9 cellular contexts compared by ENCODE assay signal in genomic region chr6:106513813-106514212, GRCh38.
DNase-seq lines count a peak whose midpoint lies in the region; ATAC-seq, FAIRE-seq and TF ChIP-seq lines count a peak whose summit lies in the region.
"Had no signal": no experiment of that assay in that cellular context is flagged by ENCODE, and none has a peak within 500 bp of the region (broad histone marks: within the 10 kb centered on the region; RNA-seq: fewer than 3 reads in every experiment).

No MANE protein-coding gene starts in this region.

- H3K9ac ChIP-seq in Loucy (ENCODE audit: low read depth, low read length, poor library complexity, severe bottlenecking), result peak overlapping the region; percentile 93

- peaks cover 76% of the 10 kb centered on the region for H3K79me2 ChIP-seq in DOHH2 (ENCODE audit: control insufficient read depth, low read length)
- H3K79me2 ChIP-seq in Loucy (ENCODE audit: insufficient read depth, low read length), result peaks cover 36% of the 10 kb centered on the region

- H3K4me2 ChIP-seq in DOHH2 (ENCODE audit: low read length) (peak overlapping the region; percentile 78), Loucy (ENCODE audit: low read depth, low read length, poor library complexity, severe bottlenecking) (peak overlapping the region; percentile 98)

- FAIRE-seq in bronchial epithelial cell (lab: Jason Lieb, UNC), result no peak
- FAIRE-seq in RCC 7860 (lab: Jason Lieb, UNC), result no peak

- H3F3A ChIP-seq in DOHH2 (ENCODE audit: control insufficient read depth, insufficient read depth) (peaks cover 28% of the 10 kb centered on the region), Loucy (ENCODE audit: low read depth) (peaks cover 9% of the 10 kb centered on the region)

- peaks cover 34% of the 10 kb centered on the region for H3K36me3 ChIP-seq in DOHH2 (ENCODE audit: control insufficient read depth, low read length)
- no peaks in the 10 kb centered on the region for H3K36me3 ChIP-seq in Loucy (ENCODE audit: insufficient read depth, low read length)
- H3K36me3 ChIP-seq in bronchial epithelial cell (ENCODE audit: control insufficient read depth, insufficient read depth, low read length), result peaks cover 11% of the 10 kb centered on the region
- H3K36me3 ChIP-seq in neutrophil, result no peaks in the 10 kb centered on the region

- TF ChIP-seq CTCF in DOHH2 (IDR thresholded peaks at IDR 0.05; ENCODE audit: low read depth, low read length, poor library complexity, severe bottlenecking), result no peak
- TF ChIP-seq CTCF in Loucy (conservative IDR thresholded peaks at IDR 0.05; ENCODE audit: low read length), result no peak
- TF ChIP-seq CTCF in bronchial epithelial cell (IDR thresholded peaks at IDR 0.05; ENCODE audit: insufficient read depth, low read length, severe bottlenecking), result no peak
- no peak for TF ChIP-seq CTCF in neutrophil (IDR thresholded peaks at IDR 0.05)

- no peak overlapping the region; the same call in 1 of the 2 replicates for H2AFZ ChIP-seq in Loucy (ENCODE audit: low read length)

- H3K27me3 ChIP-seq in DOHH2 (ENCODE audit: control insufficient read depth, low read length), result no peaks in the 10 kb centered on the region
- no peaks in the 10 kb centered on the region for H3K27me3 ChIP-seq in Loucy (ENCODE audit: insufficient read depth, low read length, poor library complexity, severe bottlenecking)
- no peaks in the 10 kb centered on the region for H3K27me3 ChIP-seq in bronchial epithelial cell (ENCODE audit: control insufficient read depth, insufficient read depth, low read length)
- H3K27me3 ChIP-seq in neutrophil, result no peaks in the 10 kb centered on the region

- ATAC-seq in HG03039 (IDR thresholded peaks at IDR 0.05; ENCODE audit: unreplicated experiment), result no peak

- H3K4me1 ChIP-seq in DOHH2 (ENCODE audit: control insufficient read depth, low read length) (peaks cover 60% of the 10 kb centered on the region), Loucy (ENCODE audit: insufficient read depth, low read length, poor library complexity, severe bottlenecking) (peaks cover 66% of the 10 kb centered on the region), neutrophil (ENCODE audit: control insufficient read depth in 1 of 2, insufficient read depth in 1 of 2, low read depth in 1 of 2, low read length in 1 of 2) (peaks cover 85 to 86% of the 10 kb centered on the region in 2 experiments)

- DNase-seq in bronchial epithelial cell (ENCODE audit: low read depth) (peak; percentile 42), NCI-H526 treated with DMSO at 0.1 percent for 48 hours (lab: John Stamatoyannopoulos, UW) (no peak), RCC 7860 (ENCODE audit: low spot score) (no peak), superior temporal gyrus (ENCODE audit: extremely low spot score) (no peak)
- DNase-seq: NCI-H1105 had no signal

- H4K20me1 ChIP-seq in DOHH2 (ENCODE audit: control insufficient read depth, insufficient read depth, low read depth, low read length) (no peaks in the 10 kb centered on the region), Loucy (ENCODE audit: insufficient read depth, low read length, poor library complexity, severe bottlenecking) (peaks cover 11% of the 10 kb centered on the region)

- no peaks in the 10 kb centered on the region for H3K9me3 ChIP-seq in DOHH2 (ENCODE audit: control insufficient read depth, insufficient read depth, low read length)
- no peaks in the 10 kb centered on the region for H3K9me3 ChIP-seq in Loucy (ENCODE audit: insufficient read depth, low read depth, low read length)
- H3K9me3 ChIP-seq in neutrophil, result no peaks in the 10 kb centered on the region

- H3K4me3 ChIP-seq in DOHH2 (ENCODE audit: low read length), result peak overlapping the region; percentile 94
- H3K4me3 ChIP-seq in Loucy (ENCODE audit: low read length, poor library complexity, severe bottlenecking), result peak overlapping the region; percentile 82
- H3K4me3 ChIP-seq in bronchial epithelial cell (ENCODE audit: low read depth, low read length), result peak overlapping the region; percentile 50
- H3K4me3 ChIP-seq in neutrophil (ENCODE audit: low read depth in 1 of 2, low read length in 1 of 2), result peak overlapping the region; percentile 89 to 94

- H3K9me2 ChIP-seq in DOHH2 (replicated peaks; ENCODE audit: control insufficient read depth, low read length) (no peaks in the 10 kb centered on the region), Loucy (replicated peaks; ENCODE audit: low read depth, low read length) (no peaks in the 10 kb centered on the region)

- H3K27ac ChIP-seq in DOHH2 (ENCODE audit: low read depth, low read length) (peak overlapping the region; percentile 98), neutrophil (peak overlapping the region; percentile 96)
